Comparison of ENCODE assay signal across 1 cellular context in the genomic region with DNA sequence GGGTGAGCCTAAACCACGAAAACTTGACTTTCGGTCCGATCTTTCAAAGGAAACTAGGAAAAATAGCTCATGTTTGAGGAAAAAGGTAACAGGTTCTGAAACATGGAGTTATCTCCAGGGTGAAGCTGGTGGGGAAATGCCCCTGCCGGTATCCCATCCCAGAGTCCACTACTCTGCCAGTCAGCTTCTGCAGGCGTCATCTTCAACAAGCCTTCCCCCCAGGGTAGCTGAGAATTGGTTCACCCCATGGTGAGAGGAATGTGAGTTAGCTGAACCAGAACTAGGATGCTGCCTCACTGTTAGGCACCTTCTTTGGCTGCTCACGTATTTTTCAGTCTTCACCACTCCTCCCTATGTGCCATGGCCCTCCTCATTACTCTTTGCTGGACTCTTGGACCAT.
TF ChIP-seq lines count a peak whose summit lies in the region.

No MANE protein-coding gene starts in this region.

TF ChIP-seq in WTC11, 78 proteins besides CTCF, POLR2A, EP300 and RAD21 (continued from another document):
- TF ChIP-seq, protein P1, sequence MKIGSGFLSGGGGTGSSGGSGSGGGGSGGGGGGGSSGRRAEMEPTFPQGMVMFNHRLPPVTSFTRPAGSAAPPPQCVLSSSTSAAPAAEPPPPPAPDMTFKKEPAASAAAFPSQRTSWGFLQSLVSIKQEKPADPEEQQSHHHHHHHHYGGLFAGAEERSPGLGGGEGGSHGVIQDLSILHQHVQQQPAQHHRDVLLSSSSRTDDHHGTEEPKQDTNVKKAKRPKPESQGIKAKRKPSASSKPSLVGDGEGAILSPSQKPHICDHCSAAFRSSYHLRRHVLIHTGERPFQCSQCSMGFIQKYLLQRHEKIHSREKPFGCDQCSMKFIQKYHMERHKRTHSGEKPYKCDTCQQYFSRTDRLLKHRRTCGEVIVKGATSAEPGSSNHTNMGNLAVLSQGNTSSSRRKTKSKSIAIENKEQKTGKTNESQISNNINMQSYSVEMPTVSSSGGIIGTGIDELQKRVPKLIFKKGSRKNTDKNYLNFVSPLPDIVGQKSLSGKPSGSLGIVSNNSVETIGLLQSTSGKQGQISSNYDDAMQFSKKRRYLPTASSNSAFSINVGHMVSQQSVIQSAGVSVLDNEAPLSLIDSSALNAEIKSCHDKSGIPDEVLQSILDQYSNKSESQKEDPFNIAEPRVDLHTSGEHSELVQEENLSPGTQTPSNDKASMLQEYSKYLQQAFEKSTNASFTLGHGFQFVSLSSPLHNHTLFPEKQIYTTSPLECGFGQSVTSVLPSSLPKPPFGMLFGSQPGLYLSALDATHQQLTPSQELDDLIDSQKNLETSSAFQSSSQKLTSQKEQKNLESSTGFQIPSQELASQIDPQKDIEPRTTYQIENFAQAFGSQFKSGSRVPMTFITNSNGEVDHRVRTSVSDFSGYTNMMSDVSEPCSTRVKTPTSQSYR (CRISPR knock-in tag; IDR thresholded peaks at IDR 0.05): no peak
- TF ChIP-seq ZBTB21 (CRISPR knock-in tag; IDR thresholded peaks at IDR 0.05; ENCODE audit: borderline replicate concordance): no peak
- no peak for TF ChIP-seq IRF2 (CRISPR knock-in tag; IDR thresholded peaks at IDR 0.05; ENCODE audit: borderline replicate concordance, low read depth)
- no peak for TF ChIP-seq ZNF121 (CRISPR knock-in tag; IDR thresholded peaks at IDR 0.05)
- TF ChIP-seq ZNF416 (CRISPR knock-in tag; IDR thresholded peaks at IDR 0.05): no peak
- no peak for TF ChIP-seq FOXJ3 (CRISPR knock-in tag; IDR thresholded peaks at IDR 0.05; ENCODE audit: borderline replicate concordance)
- TF ChIP-seq, protein P2, sequence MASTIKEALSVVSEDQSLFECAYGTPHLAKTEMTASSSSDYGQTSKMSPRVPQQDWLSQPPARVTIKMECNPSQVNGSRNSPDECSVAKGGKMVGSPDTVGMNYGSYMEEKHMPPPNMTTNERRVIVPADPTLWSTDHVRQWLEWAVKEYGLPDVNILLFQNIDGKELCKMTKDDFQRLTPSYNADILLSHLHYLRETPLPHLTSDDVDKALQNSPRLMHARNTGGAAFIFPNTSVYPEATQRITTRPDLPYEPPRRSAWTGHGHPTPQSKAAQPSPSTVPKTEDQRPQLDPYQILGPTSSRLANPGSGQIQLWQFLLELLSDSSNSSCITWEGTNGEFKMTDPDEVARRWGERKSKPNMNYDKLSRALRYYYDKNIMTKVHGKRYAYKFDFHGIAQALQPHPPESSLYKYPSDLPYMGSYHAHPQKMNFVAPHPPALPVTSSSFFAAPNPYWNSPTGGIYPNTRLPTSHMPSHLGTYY (CRISPR knock-in tag; IDR thresholded peaks at IDR 0.05): no peak
- TF ChIP-seq NFYB (CRISPR knock-in tag; conservative IDR thresholded peaks at IDR 0.05; ENCODE audit: low read depth): no peak
- TF ChIP-seq FOXK1 (CRISPR knock-in tag; IDR thresholded peaks at IDR 0.05): no peak
- TF ChIP-seq, protein P3, sequence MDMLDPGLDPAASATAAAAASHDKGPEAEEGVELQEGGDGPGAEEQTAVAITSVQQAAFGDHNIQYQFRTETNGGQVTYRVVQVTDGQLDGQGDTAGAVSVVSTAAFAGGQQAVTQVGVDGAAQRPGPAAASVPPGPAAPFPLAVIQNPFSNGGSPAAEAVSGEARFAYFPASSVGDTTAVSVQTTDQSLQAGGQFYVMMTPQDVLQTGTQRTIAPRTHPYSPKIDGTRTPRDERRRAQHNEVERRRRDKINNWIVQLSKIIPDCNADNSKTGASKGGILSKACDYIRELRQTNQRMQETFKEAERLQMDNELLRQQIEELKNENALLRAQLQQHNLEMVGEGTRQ (CRISPR knock-in tag; IDR thresholded peaks at IDR 0.05): no peak
- TF ChIP-seq, protein P4, sequence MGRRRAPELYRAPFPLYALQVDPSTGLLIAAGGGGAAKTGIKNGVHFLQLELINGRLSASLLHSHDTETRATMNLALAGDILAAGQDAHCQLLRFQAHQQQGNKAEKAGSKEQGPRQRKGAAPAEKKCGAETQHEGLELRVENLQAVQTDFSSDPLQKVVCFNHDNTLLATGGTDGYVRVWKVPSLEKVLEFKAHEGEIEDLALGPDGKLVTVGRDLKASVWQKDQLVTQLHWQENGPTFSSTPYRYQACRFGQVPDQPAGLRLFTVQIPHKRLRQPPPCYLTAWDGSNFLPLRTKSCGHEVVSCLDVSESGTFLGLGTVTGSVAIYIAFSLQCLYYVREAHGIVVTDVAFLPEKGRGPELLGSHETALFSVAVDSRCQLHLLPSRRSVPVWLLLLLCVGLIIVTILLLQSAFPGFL (CRISPR knock-in tag; IDR thresholded peaks at IDR 0.05; ENCODE audit: borderline replicate concordance): no peak
